ENCODE assay signal across 15 cellular contexts in the genomic region with DNA sequence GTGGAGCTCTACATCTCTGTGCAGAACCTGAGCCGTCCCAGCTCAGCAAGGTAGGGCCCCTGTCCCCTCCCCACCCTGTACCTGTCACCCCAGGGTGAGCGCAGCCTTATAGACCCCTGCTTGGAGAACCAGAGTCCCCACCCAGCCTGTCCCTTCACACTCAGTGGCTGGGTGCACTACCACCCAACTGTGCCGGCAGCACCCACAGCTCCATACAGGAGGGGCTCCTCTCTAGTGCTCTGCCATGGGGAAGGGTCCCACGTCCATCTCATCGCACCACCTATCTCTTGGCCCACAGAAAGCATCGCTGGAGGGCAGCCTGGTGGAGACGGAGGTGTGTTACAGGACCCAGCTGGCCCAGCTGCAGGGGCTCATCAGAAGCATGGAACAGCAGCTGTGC. TPM values are rescaled to one million over a fixed set of nuclear protein-coding genes. Genes with fewer than 3 reads are reported as not detected.
"Had no signal": no experiment of that assay in that cellular context is flagged by ENCODE, and none has a peak within 500 bp of the region (broad histone marks: within the 10 kb centered on the region; RNA-seq: fewer than 3 reads in every experiment).

No MANE protein-coding gene starts in this region.

RNA-seq across cellular contexts. Expression of a gene that starts 45.4 kb away (rescaled TPM):
- total RNA-seq: activated naive CD4-positive, alpha-beta T cell treated with anti-CD3 and anti-CD28 coated beads for 36 hours; activated naive CD8-positive, alpha-beta T cell treated with anti-CD3 and anti-CD28 coated beads, Interleukin-2, amount 10 ng/mL, durations not matched to agents 7 days and 5 days; activated T-cell treated with anti-CD3 and anti-CD28 coated beads, Interleukin-2, amount 50 U/mL, for 72 hours; activated T-helper 1 cell treated with anti-CD3 and anti-CD28 coated beads, Interleukin-12 subunit alpha, Interleukin-12 subunit beta, Interleukin-2, Interleukin-4 antibody, amounts not matched to agents 30 ng/mL and 10 ng/mL and 1 ng/mL, durations not matched to agents 14 hours and 24 hours and 36 hours; activated T-helper 17 cell treated with anti-CD3 and anti-CD28 coated beads, Interleukin-2, amount 50 U/mL, for 72 hours; activated T-helper 2 cell treated with anti-CD3 and anti-CD28 coated beads, Interferon-gamma antibody, Interleukin-2, Interleukin-4, amounts not matched to agents 10 μg/mL and 5 μg/mL and 100 μg/mL, durations not matched to agents 14 hours and 24 hours and 36 hours; adrenal gland; aorta; ascending aorta; astrocyte; body of pancreas; cardiac muscle cell; cardiac septum had no signal
- polyA plus RNA-seq: aorta, cardiac muscle cell had no signal

RNA-seq across cellular contexts. Expression of a gene that starts 53.6 kb away (rescaled TPM):
- total RNA-seq: activated naive CD4-positive, alpha-beta T cell treated with anti-CD3 and anti-CD28 coated beads, Interleukin-2, amount 50 U/mL, for 72 hours; activated T-cell treated with anti-CD3 and anti-CD28 coated beads, Interleukin-2, amount 50 U/mL, for 72 hours; activated T-helper 1 cell treated with anti-CD3 and anti-CD28 coated beads, Interleukin-12 subunit alpha, Interleukin-12 subunit beta, Interleukin-2, Interleukin-4 antibody, amounts not matched to agents 30 ng/mL and 10 ng/mL and 1 ng/mL, durations not matched to agents 14 hours and 24 hours and 36 hours; aorta; ascending aorta; astrocyte; body of pancreas; bronchial epithelial cell; cardiac muscle cell; cardiac septum had no signal
- polyA plus RNA-seq: cardiac muscle cell had no signal
